ENCODE assay signal across 9 cellular contexts in the genomic region with DNA sequence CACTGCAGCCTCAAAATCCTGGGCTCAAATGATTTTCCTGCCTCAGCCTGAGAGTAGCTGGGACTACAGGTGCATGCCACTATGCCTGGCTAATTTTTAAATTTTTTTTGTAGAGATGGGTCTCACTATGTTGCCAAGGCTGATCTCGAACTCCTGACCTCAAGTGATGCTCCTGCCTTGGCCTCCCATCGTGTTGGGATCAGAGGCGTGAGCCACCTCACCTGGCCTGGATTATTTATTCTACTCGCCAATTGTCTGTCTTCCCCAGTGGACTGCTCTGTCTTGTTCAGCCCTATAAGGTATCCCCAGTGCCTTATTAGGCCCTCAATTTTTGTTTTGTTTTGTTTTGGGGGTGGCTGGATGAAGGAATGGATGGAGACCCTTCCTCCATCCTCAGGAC. TPM values are rescaled to one million over a fixed set of nuclear protein-coding genes. Genes with fewer than 3 reads are reported as not detected.
DNase-seq lines count a peak whose midpoint lies in the region; ATAC-seq, FAIRE-seq and TF ChIP-seq lines count a peak whose summit lies in the region.
"Had no signal": no experiment of that assay in that cellular context is flagged by ENCODE, and none has a peak within 500 bp of the region (broad histone marks: within the 10 kb centered on the region; RNA-seq: fewer than 3 reads in every experiment).

No MANE protein-coding gene starts in this region.

- no peaks in the 10 kb centered on the region for H3K9me3 Mint-ChIP-seq in activated naive CD4-positive, alpha-beta T cell treated with anti-CD3 and anti-CD28 coated beads, Interleukin-2, amount 50 U/mL, for 24 hours
- no peaks in the 10 kb centered on the region for H3K9me3 Mint-ChIP-seq in naive B cell

- no peaks in the 10 kb centered on the region for H3K36me3 Mint-ChIP-seq in activated naive CD4-positive, alpha-beta T cell treated with anti-CD3 and anti-CD28 coated beads, Interleukin-2, amount 50 U/mL, for 24 hours
- H3K36me3 Mint-ChIP-seq in naive B cell, result no peaks in the 10 kb centered on the region

- H3K27me3 ChIP-seq in tibial nerve, result no peaks in the 10 kb centered on the region

- H3K4me3 Mint-ChIP-seq in activated naive CD4-positive, alpha-beta T cell treated with anti-CD3 and anti-CD28 coated beads, Interleukin-2, amount 50 U/mL, for 24 hours, result peak overlapping the region; percentile 86
- H3K4me3 Mint-ChIP-seq in naive B cell, result peak overlapping the region; percentile 51 to 91 (median 76)

- peak overlapping the region in 1 of 4 donors; percentile 99 for H3K4me3 ChIP-seq in tibial nerve

- no peak for TF ChIP-seq EP300 in tibial nerve (IDR thresholded peaks at IDR 0.05)

- H3K4me1 ChIP-seq in tibial nerve, result peaks cover 0 to 13% (median 10%) of the 10 kb centered on the region in 4 donors

- H3K36me3 ChIP-seq in tibial nerve, result peaks cover 0 to 4% (median 0%) of the 10 kb centered on the region in 3 donors

- 90 to 96% methylated on average over 4 of the region's 4 CpGs for WGBS in tibial nerve, 2 donors

- H3K27ac ChIP-seq in angular gyrus (ENCODE audit: low read depth, low read length) (peak overlapping the region; percentile 70), tibial nerve (peak overlapping the region; percentile 48 to 88 (median 74))

- peaks cover 10% of the 10 kb centered on the region for H3K4me1 Mint-ChIP-seq in activated naive CD4-positive, alpha-beta T cell treated with anti-CD3 and anti-CD28 coated beads, Interleukin-2, amount 50 U/mL, for 24 hours
- H3K4me1 Mint-ChIP-seq in naive B cell, result peaks cover 0 to 9% (median 8%) of the 10 kb centered on the region in 3 donors

- no peak for FAIRE-seq in GM12892 (lab: Jason Lieb, UNC)

- no peaks in the 10 kb centered on the region for H3K27me3 Mint-ChIP-seq in activated naive CD4-positive, alpha-beta T cell treated with anti-CD3 and anti-CD28 coated beads, Interleukin-2, amount 50 U/mL, for 24 hours
- H3K27me3 Mint-ChIP-seq in naive B cell, result no peaks in the 10 kb centered on the region

- no peaks in the 10 kb centered on the region for H3K9me3 ChIP-seq in tibial nerve
- H3K9me3 ChIP-seq: lower lobe of right lung had no signal

- no peak for DNase-seq in activated naive CD4-positive, alpha-beta T cell treated with anti-CD3 and anti-CD28 coated beads, Interleukin-2, amount 50 U/mL, for 16 hours
- DNase-seq in naive B cell (no peak), tibial nerve (ENCODE audit: low spot score in 2 of 2) (no peak), GM12892 (ENCODE audit: insufficient read length) (no peak), dermis blood vessel endothelial cell (no peak), iPS-NIHi11 (ENCODE audit: low spot score) (no peak)

- no peak for ATAC-seq in naive B cell (ENCODE audit: low read depth in 2 of 2)

- peak overlapping the region; percentile 90 for H3K27ac Mint-ChIP-seq in activated naive CD4-positive, alpha-beta T cell treated with anti-CD3 and anti-CD28 coated beads, Interleukin-2, amount 50 U/mL, for 24 hours
- peak overlapping the region in 5 of 6 donors; percentile 53 to 96 (median 88) for H3K27ac Mint-ChIP-seq in naive B cell

- no peak for TF ChIP-seq CTCF in tibial nerve (IDR thresholded peaks at IDR 0.05)

- TF ChIP-seq POLR2A in tibial nerve (IDR thresholded peaks at IDR 0.05), result no peak
- no peak for TF ChIP-seq POLR2A in GM12892 (IDR thresholded peaks at IDR 0.05; ENCODE audit: low read depth, low read length)

RNA-seq across cellular contexts. Expression of a gene that starts 0.7 kb away (rescaled TPM):
- polyA plus RNA-seq in naive B cell (ENCODE audit: low read depth in 6 of 6), result 10 to 100 TPM in 5 of 6 donors, 1 to 10 TPM in 1; 10.0 to 24.2 (median 18.8) TPM
- total RNA-seq in tibial nerve, result 10 to 100 TPM; 23.3 to 51.0 (median 43.4) TPM
- polyA plus RNA-seq in GM12892 (2012; ENCODE audit: missing spikeins), result 21.8 TPM
- total RNA-seq in dermis blood vessel endothelial cell, result 59.2 and 65.9 TPM in 2 replicates

RNA-seq across cellular contexts. Expression of a gene that starts 22.6 kb away (rescaled TPM):
- polyA plus RNA-seq in naive B cell (ENCODE audit: low read depth in 6 of 6), result 10 to 100 TPM; 23.4 to 47.8 (median 32.0) TPM
- total RNA-seq in tibial nerve (10 to 100 TPM; 78.8 to 95.4 (median 94.8) TPM), dermis blood vessel endothelial cell (131 and 167 TPM in 2 replicates)
- 95.0 TPM for polyA plus RNA-seq in GM12892 (2012; ENCODE audit: missing spikeins)
